ENCODE assay signal across 25 cellular contexts in genomic region chr17:41738801-41739112, GRCh38. TPM values are rescaled to one million over a fixed set of nuclear protein-coding genes. Genes with fewer than 3 reads are reported as not detected.
DNase-seq lines count a peak whose midpoint lies in the region; TF ChIP-seq lines count a peak whose summit lies in the region.
"Had no signal": no experiment of that assay in that cellular context is flagged by ENCODE, and none has a peak within 500 bp of the region (broad histone marks: within the 10 kb centered on the region; RNA-seq: fewer than 3 reads in every experiment).

No MANE protein-coding gene starts in this region.

- H4K8ac ChIP-seq in mesendoderm (ENCODE audit: low read depth, low read length) = peak overlapping the region; percentile 77

- DNase-seq in Karpas-422 (no peak), mesendoderm (no peak), C1 segment of cervical spinal cord (lab: John Stamatoyannopoulos, UW) (no peak), NCI-H524 treated with DMSO at 0.1 percent for 48 hours (lab: John Stamatoyannopoulos, UW) (no peak), NAMALWA (ENCODE audit: low spot score) (no peak)
- DNase-seq in effector CD8-positive, alpha-beta T cell (lab: John Stamatoyannopoulos, UW) = no peak
- DNase-seq: activated CD4-positive, CD25-positive, alpha-beta regulatory T cell treated with anti-CD3 and anti-CD28 coated beads, Interleukin-2, amount 50 U/mL, for 72 hours; activated CD8-positive, alpha-beta T cell treated with anti-CD3 and anti-CD28 coated beads for 36 hours; activated effector memory CD4-positive, alpha-beta T cell treated with anti-CD3 and anti-CD28 coated beads, Interleukin-2, amount 50 U/mL, for 16 hours; activated naive CD8-positive, alpha-beta T cell treated with anti-CD3 and anti-CD28 coated beads, Interleukin-2, amount 10 ng/mL, durations not matched to agents 7 days and 5 days; erythroblast; heart right ventricle; left colon; naive B cell; stimulated activated CD4-positive, alpha-beta T cell treated with anti-CD3 and anti-CD28 coated beads, Interleukin-12 subunit alpha, Interleukin-12 subunit beta, amount 100 ng/mL, for 4 hours; stimulated activated CD4-positive, alpha-beta T cell treated with anti-CD3 and anti-CD28 coated beads, Interleukin-4, amount 100 ng/mL, for 4 hours; testis had no signal

- TF ChIP-seq CTCF in C4-2B (conservative IDR thresholded peaks at IDR 0.05) (no peak), SU-DHL-6 (IDR thresholded peaks at IDR 0.05; ENCODE audit: insufficient read depth, low read length, poor library complexity, severe bottlenecking) (no peak)

- H3K4me3 ChIP-seq in Karpas-422 (ENCODE audit: low read length) (no peak overlapping the region), SU-DHL-6 (ENCODE audit: insufficient read depth, low read length, poor library complexity, severe bottlenecking) (no peak overlapping the region), mesendoderm (ENCODE audit: low read length) (no peak overlapping the region)
- H3K4me3 ChIP-seq: heart right ventricle, testis had no signal

- no peak overlapping the region for H4K5ac ChIP-seq in mesendoderm (ENCODE audit: low read length)

- H3K79me2 ChIP-seq in Karpas-422 (ENCODE audit: low read length) (no peaks in the 10 kb centered on the region), SU-DHL-6 (ENCODE audit: insufficient read depth, low read length) (no peaks in the 10 kb centered on the region), mesendoderm (ENCODE audit: control insufficient read depth, insufficient read depth, low read length) (no peaks in the 10 kb centered on the region)
- H3K79me2 ChIP-seq: parathyroid adenoma had no signal

- H2BK120ac ChIP-seq in mesendoderm (ENCODE audit: low read depth, low read length) = no peak overlapping the region

- H3K56ac ChIP-seq in mesendoderm (ENCODE audit: low read length) = peak overlapping the region; percentile 78

- H2AFZ ChIP-seq in Karpas-422 (ENCODE audit: low read length) = peak overlapping the region; percentile 99
- peak overlapping the region; percentile 89 for H2AFZ ChIP-seq in SU-DHL-6 (ENCODE audit: low read depth, low read length, severe bottlenecking)

- H3K4ac ChIP-seq in mesendoderm (ENCODE audit: low read depth, low read length) = peak overlapping the region; percentile 4

- WGBS in mesendoderm (ENCODE audit: extremely low coverage, insufficient coverage, low lambda C conversion rate) = no CpG with 5 or more reads among the region's 5 CpGs

- no peak overlapping the region for H3K18ac ChIP-seq in mesendoderm (ENCODE audit: low read length)

- H2BK15ac ChIP-seq in mesendoderm (replicated peaks; ENCODE audit: low read depth) = no peak overlapping the region

- H3K4me2 ChIP-seq in Karpas-422 (ENCODE audit: low read depth, low read length, poor library complexity, severe bottlenecking) = no peak overlapping the region
- H3K4me2 ChIP-seq in SU-DHL-6 (ENCODE audit: low read depth, low read length, poor library complexity, severe bottlenecking) = no peak overlapping the region
- no peak overlapping the region for H3K4me2 ChIP-seq in mesendoderm (ENCODE audit: low read length)

- H2AK5ac ChIP-seq in mesendoderm (ENCODE audit: low read length) = no peak overlapping the region

- no peak overlapping the region for H3K23ac ChIP-seq in mesendoderm (ENCODE audit: low read length)

- H3K27me3 ChIP-seq in Karpas-422 (ENCODE audit: low read length) (no peaks in the 10 kb centered on the region), SU-DHL-6 (ENCODE audit: low read length) (no peaks in the 10 kb centered on the region), mesendoderm (ENCODE audit: insufficient read depth, low read length, poor library complexity) (peaks cover 10% of the 10 kb centered on the region)
- H3K27me3 ChIP-seq: testis had no signal

- H3K36me3 ChIP-seq in Karpas-422 (ENCODE audit: insufficient read depth, low read length) (no peaks in the 10 kb centered on the region), SU-DHL-6 (ENCODE audit: low read length) (no peaks in the 10 kb centered on the region), mesendoderm (ENCODE audit: control insufficient read depth, insufficient read depth, low read length) (no peaks in the 10 kb centered on the region)
- H3K36me3 ChIP-seq: heart right ventricle had no signal

- no peak overlapping the region for H2BK5ac ChIP-seq in mesendoderm (ENCODE audit: low read length)

- no peaks in the 10 kb centered on the region for H3F3A ChIP-seq in SU-DHL-6 (ENCODE audit: insufficient read depth)

- H3K4me1 ChIP-seq in Karpas-422 (ENCODE audit: low read length) (peaks cover 4% of the 10 kb centered on the region; the same call in 1 of the 2 replicates), mesendoderm (ENCODE audit: control insufficient read depth, low read depth, low read length) (no peaks in the 10 kb centered on the region)

- no peaks in the 10 kb centered on the region for H3K9me3 ChIP-seq in Karpas-422 (ENCODE audit: low read length)
- no peaks in the 10 kb centered on the region for H3K9me3 ChIP-seq in SU-DHL-6 (ENCODE audit: insufficient read depth, low read length)
- H3K9me3 ChIP-seq: heart right ventricle, testis had no signal

- no peaks in the 10 kb centered on the region for H3K9me2 ChIP-seq in Karpas-422 (replicated peaks; ENCODE audit: insufficient read depth, low read length)
- no peaks in the 10 kb centered on the region for H3K9me2 ChIP-seq in SU-DHL-6 (replicated peaks; ENCODE audit: insufficient read depth, low read length)

- no peak overlapping the region for H3K9ac ChIP-seq in Karpas-422 (ENCODE audit: low read length)
- no peak overlapping the region for H3K9ac ChIP-seq in SU-DHL-6 (ENCODE audit: low read length)
- no peak overlapping the region for H3K9ac ChIP-seq in mesendoderm (ENCODE audit: low read length)
- H3K9ac ChIP-seq: parathyroid adenoma had no signal

- H4K20me1 ChIP-seq in Karpas-422 (ENCODE audit: insufficient read depth, low read depth, low read length) (no peaks in the 10 kb centered on the region), SU-DHL-6 (ENCODE audit: low read depth, low read length) (no peaks in the 10 kb centered on the region)

- H3K79me1 ChIP-seq in mesendoderm (ENCODE audit: low read length) = no peaks in the 10 kb centered on the region

- H3K27ac ChIP-seq in C4-2B (peak overlapping the region; percentile 62), Karpas-422 (ENCODE audit: low read length) (no peak overlapping the region), SU-DHL-6 (ENCODE audit: low read depth, low read length) (no peak overlapping the region), mesendoderm (ENCODE audit: low read depth, low read length) (no peak overlapping the region)
- H3K27ac ChIP-seq: heart right ventricle, parathyroid adenoma, testis had no signal

RNA-seq across cellular contexts. Expression of gene HAP1, which starts 4.3 kb away (rescaled TPM):
- total RNA-seq in Karpas-422 (2014; rRNA removed; shearing (Covaris generic); ENCODE audit: low replicate concordance) = 0.04 and 0.48 TPM in 2 replicates
- 0.67 TPM for polyA plus RNA-seq in mesendoderm (2013, experiment 1 of 2)
- 0.57 TPM for polyA plus RNA-seq in mesendoderm (2013, experiment 2 of 2)
- total RNA-seq: right cardiac atrium had no signal
- polyA plus RNA-seq: CD14-positive monocyte had no signal

RNA-seq across cellular contexts. Expression of gene GAST, which starts 26.6 kb away (rescaled TPM):
- total RNA-seq in Karpas-422 (2014; rRNA removed; shearing (Covaris generic); ENCODE audit: low replicate concordance) = not detected in 2 replicates
- polyA plus RNA-seq in mesendoderm (2013, experiment 1 of 2) = not detected
- polyA plus RNA-seq in mesendoderm (2013, experiment 2 of 2) = not detected
- total RNA-seq: activated CD8-positive, alpha-beta T cell treated with anti-CD3 and anti-CD28 coated beads for 36 hours; activated naive CD8-positive, alpha-beta T cell treated with anti-CD3 and anti-CD28 coated beads, Interleukin-2, amount 10 ng/mL, durations not matched to agents 7 days and 5 days; cerebellum; fibroblast of villous mesenchyme; heart right ventricle; left colon; right cardiac atrium; Right ventricle myocardium inferior; testis had no signal
- polyA plus RNA-seq: CD14-positive monocyte, heart right ventricle, right cardiac atrium had no signal

RNA-seq across cellular contexts. Expression of gene JUP, which starts 47.8 kb away (rescaled TPM):
- 102 and 133 TPM in 2 replicates for total RNA-seq in Karpas-422 (2014; rRNA removed; shearing (Covaris generic); ENCODE audit: low replicate concordance)
- 101 TPM for polyA plus RNA-seq in mesendoderm (2013, experiment 1 of 2)
- polyA plus RNA-seq in mesendoderm (2013, experiment 2 of 2) = 98.0 TPM

RNA-seq across cellular contexts. Expression of gene EIF1, which starts 50.1 kb away (rescaled TPM):
- 101 and 172 TPM in 2 replicates for total RNA-seq in Karpas-422 (2014; rRNA removed; shearing (Covaris generic); ENCODE audit: low replicate concordance)
- polyA plus RNA-seq in mesendoderm (2013, experiment 1 of 2) = 472 TPM
- polyA plus RNA-seq in mesendoderm (2013, experiment 2 of 2) = 473 TPM
